In the genomic region with DNA sequence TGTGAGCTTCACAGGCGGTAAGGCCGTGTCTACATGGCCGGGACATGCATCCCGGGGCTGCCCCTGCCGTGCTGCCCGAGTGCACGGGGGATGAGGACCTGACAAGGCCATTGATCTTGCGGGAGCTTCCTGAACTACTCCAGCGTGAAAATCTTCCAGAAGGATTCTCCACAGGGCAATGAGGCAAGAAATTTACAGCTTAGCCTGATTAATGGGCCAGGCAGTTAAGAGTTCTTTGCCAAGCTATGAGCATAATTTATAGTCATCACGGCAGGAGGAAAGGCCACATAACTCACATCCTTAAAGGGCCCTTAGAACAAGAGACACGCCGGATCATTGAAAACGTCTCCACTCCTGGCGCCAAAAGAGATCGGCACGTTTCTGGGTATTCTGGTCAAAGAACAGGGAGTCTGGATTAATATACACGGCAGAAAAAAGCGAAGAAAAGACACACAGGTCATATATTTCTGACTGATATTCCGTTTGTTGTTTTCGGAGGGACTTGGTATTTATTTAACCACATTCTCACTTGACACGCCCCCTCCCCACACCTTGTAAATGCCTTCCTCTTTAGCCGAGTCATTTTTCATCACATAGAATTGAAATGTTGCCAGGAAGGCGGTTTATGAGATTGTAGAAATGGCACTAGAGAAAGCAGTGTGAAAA, we compare ENCODE assay signal across 9 cellular contexts.
DNase-seq lines count a peak whose midpoint lies in the region; ATAC-seq and TF ChIP-seq lines count a peak whose summit lies in the region.
"Had no signal": no experiment of that assay in that cellular context is flagged by ENCODE, and none has a peak within 500 bp of the region (broad histone marks: within the 10 kb centered on the region; RNA-seq: fewer than 3 reads in every experiment).

No MANE protein-coding gene starts in this region.

- no peak for TF ChIP-seq EP300 in esophagus muscularis mucosa (IDR thresholded peaks at IDR 0.05)

- H3K9me3 Mint-ChIP-seq in T-helper 2 cell treated with Interferon-gamma antibody and Interleukin-4, amounts not matched to agents 5 μg/mL and 100 μg/mL, for 36 hours = no peaks in the 10 kb centered on the region

- no peaks in the 10 kb centered on the region for H3K36me3 ChIP-seq in esophagus muscularis mucosa
- H3K36me3 ChIP-seq: pancreas, SJSA1 had no signal

- H3K4me1 Mint-ChIP-seq in T-helper 2 cell treated with Interferon-gamma antibody and Interleukin-4, amounts not matched to agents 5 μg/mL and 100 μg/mL, for 36 hours (ENCODE audit: low read depth) = peaks cover 12% of the 10 kb centered on the region

- H3K27ac ChIP-seq in esophagus muscularis mucosa (replicated peaks in 1 of 4) = peak overlapping the region; percentile 8 to 62 (median 28)
- H3K27ac ChIP-seq: pancreas, SJSA1 had no signal

- H3K4me3 ChIP-seq in NB4 (ENCODE audit: low read depth, low read length) (no peak overlapping the region), esophagus muscularis mucosa (peak overlapping the region in 2 of 4 donors; percentile 12 to 20)
- H3K4me3 ChIP-seq: pancreas, SJSA1 had no signal

- no peak for ATAC-seq in GM18870 (IDR thresholded peaks at IDR 0.05; ENCODE audit: unreplicated experiment)

- DNase-seq in GM03348 (ENCODE audit: low spot score) (peak; percentile 40), NB4 (ENCODE audit: low read depth) (peak; percentile 41), esophagus muscularis mucosa (ENCODE audit: extremely low spot score) (no peak), renal cortical epithelial cell (ENCODE audit: low read depth) (peak; percentile 86), SHP77 treated with DMSO at 0.1 percent for 48 hours (lab: John Stamatoyannopoulos, UW) (no peak)
- no peak for DNase-seq in T-helper 2 cell treated with Interferon-gamma antibody and Interleukin-4, amounts not matched to agents 5 μg/mL and 100 μg/mL, for 36 hours (ENCODE audit: low spot score)
- DNase-seq: pancreas had no signal

- H3K27me3 Mint-ChIP-seq in T-helper 2 cell treated with Interferon-gamma antibody and Interleukin-4, amounts not matched to agents 5 μg/mL and 100 μg/mL, for 36 hours (ENCODE audit: low read depth) = peaks cover 14% of the 10 kb centered on the region

- no peaks in the 10 kb centered on the region for H3K27me3 ChIP-seq in esophagus muscularis mucosa
- H3K27me3 ChIP-seq: pancreas, SJSA1 had no signal

- WGBS in esophagus muscularis mucosa = 37% methylated on average over 23 of the region's 23 CpGs

- no peak for TF ChIP-seq CTCF in NB4 (IDR thresholded peaks at IDR 0.05; ENCODE audit: low read depth, low read length)
- no peak for TF ChIP-seq CTCF in esophagus muscularis mucosa (IDR thresholded peaks at IDR 0.05)

- intact Hi-C loops in esophagus muscularis mucosa (cut with DNase I) = no loop called here

- no peaks in the 10 kb centered on the region for H3K36me3 Mint-ChIP-seq in T-helper 2 cell treated with Interferon-gamma antibody and Interleukin-4, amounts not matched to agents 5 μg/mL and 100 μg/mL, for 36 hours (ENCODE audit: low read depth)

- no peak overlapping the region for H3K27ac Mint-ChIP-seq in T-helper 2 cell treated with Interferon-gamma antibody and Interleukin-4, amounts not matched to agents 5 μg/mL and 100 μg/mL, for 36 hours

- peaks cover 16 to 35% (median 30%) of the 10 kb centered on the region in 4 donors for H3K4me1 ChIP-seq in esophagus muscularis mucosa
- H3K4me1 ChIP-seq: pancreas, SJSA1 had no signal

- peaks cover 0 to 4% (median 2%) of the 10 kb centered on the region in 4 donors for H3K9me3 ChIP-seq in esophagus muscularis mucosa
- H3K9me3 ChIP-seq: pancreas had no signal

- H3K4me3 Mint-ChIP-seq in T-helper 2 cell treated with Interferon-gamma antibody and Interleukin-4, amounts not matched to agents 5 μg/mL and 100 μg/mL, for 36 hours = no peak overlapping the region

- TF ChIP-seq POLR2A in NB4 (IDR thresholded peaks at IDR 0.05; ENCODE audit: extremely low read depth, insufficient read length) (no peak), esophagus muscularis mucosa (IDR thresholded peaks at IDR 0.05; ENCODE audit: low read depth) (no peak)

Comparison
In these comparisons a context has a peak if more than half of its experiments do, and no peak if none do; other contexts are left out.
1. DNase-seq: peak in GM03348 (single experiment), NB4 (single experiment) and renal cortical epithelial cell (single experiment); none in esophagus muscularis mucosa (single experiment), SHP77 treated with DMSO at 0.1 percent for 48 hours (single experiment) and T-helper 2 cell treated with Interferon-gamma antibody and Interleukin-4, amounts not matched to agents 5 μg/mL and 100 μg/mL, for 36 hours (single experiment).